In the genomic region with DNA sequence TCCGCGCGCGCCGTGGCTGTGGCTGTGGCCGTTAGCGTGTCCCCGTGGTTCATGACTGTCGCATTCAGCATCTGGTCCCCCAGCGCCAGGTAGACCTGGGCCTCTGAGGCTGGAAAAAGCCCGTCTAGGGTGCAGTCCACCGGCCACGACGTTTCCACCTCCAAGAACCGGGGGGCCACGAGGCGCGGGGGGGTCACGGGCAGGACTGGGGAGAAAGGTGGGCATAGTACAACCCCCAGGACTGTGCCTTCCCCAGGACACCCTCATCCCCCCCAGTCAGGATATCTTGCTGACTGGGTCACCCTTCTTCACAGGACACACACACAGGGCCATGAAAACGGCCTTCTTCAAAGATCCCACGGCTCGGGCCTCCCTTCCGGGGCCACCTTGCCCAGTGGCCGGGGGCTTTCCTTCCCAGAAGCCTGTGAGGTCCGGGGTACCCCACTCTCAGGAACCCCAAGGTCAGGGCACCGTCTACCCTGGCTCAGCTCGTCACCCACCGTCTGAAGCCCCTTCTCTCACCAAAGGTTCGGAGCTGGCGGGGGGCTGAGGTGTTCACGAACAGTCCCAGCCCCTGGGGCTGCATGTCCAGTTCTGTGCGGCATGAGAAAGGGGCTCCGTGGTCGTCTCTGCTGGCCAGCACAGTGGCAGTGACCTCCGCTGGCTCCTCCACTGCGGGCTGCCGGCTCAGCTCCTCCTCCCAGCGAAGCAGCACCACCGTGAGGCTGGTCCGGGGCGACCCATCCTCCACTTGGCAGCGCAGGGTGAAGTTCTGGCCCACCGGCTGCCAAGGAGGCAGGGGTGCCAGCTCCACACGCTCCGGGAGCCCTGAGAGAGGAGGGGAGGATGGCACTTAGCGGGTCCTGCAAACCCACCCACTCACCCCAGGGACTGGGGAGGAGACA, we compare ENCODE assay signal across 9 cellular contexts. TPM values are rescaled to one million over a fixed set of nuclear protein-coding genes. Genes with fewer than 3 reads are reported as not detected.
A peak's percentile ranks its signal among the peaks of the same experiment; 100 is the strongest.
DNase-seq lines count a peak whose midpoint lies in the region; ATAC-seq and TF ChIP-seq lines count a peak whose summit lies in the region.
"Had no signal": no experiment of that assay in that cellular context is flagged by ENCODE, and none has a peak within 500 bp of the region (broad histone marks: within the 10 kb centered on the region; RNA-seq: fewer than 3 reads in every experiment).

No MANE protein-coding gene starts in this region.

- H3K36me3 ChIP-seq in right atrium auricular region = peaks cover 2% of the 10 kb centered on the region

- peak overlapping the region; percentile 94 for H3K4me3 Mint-ChIP-seq in activated T-helper 17 cell treated with anti-CD3 and anti-CD28 coated beads, Interleukin-2, amount 50 U/mL, for 72 hours
- H3K4me3 Mint-ChIP-seq: activated naive CD8-positive, alpha-beta T cell treated with anti-CD3 and anti-CD28 coated beads, Interleukin-2, amount 10 ng/mL, durations not matched to agents 7 days and 5 days had no signal

- H3K27me3 Mint-ChIP-seq in activated T-helper 17 cell treated with anti-CD3 and anti-CD28 coated beads, Interleukin-2, amount 50 U/mL, for 72 hours = no peaks in the 10 kb centered on the region
- H3K27me3 Mint-ChIP-seq: activated naive CD8-positive, alpha-beta T cell treated with anti-CD3 and anti-CD28 coated beads, Interleukin-2, amount 10 ng/mL, durations not matched to agents 7 days and 5 days had no signal

- H3K36me3 Mint-ChIP-seq in activated T-helper 17 cell treated with anti-CD3 and anti-CD28 coated beads, Interleukin-2, amount 50 U/mL, for 72 hours (ENCODE audit: low read depth) = peaks cover 72% of the 10 kb centered on the region

- H3K4me1 Mint-ChIP-seq in activated T-helper 17 cell treated with anti-CD3 and anti-CD28 coated beads, Interleukin-2, amount 50 U/mL, for 72 hours = peaks cover 9% of the 10 kb centered on the region

- H3K9me3 Mint-ChIP-seq in activated T-helper 17 cell treated with anti-CD3 and anti-CD28 coated beads, Interleukin-2, amount 50 U/mL, for 72 hours = no peaks in the 10 kb centered on the region
- H3K9me3 Mint-ChIP-seq: activated naive CD8-positive, alpha-beta T cell treated with anti-CD3 and anti-CD28 coated beads, Interleukin-2, amount 10 ng/mL, durations not matched to agents 7 days and 5 days had no signal

- DNase-seq in ELF-1 (ENCODE audit: low read depth, low spot score) (peak; percentile 36), right atrium auricular region (ENCODE audit: low spot score) (no peak), skeletal muscle cell (ENCODE audit: low read depth) (no peak), mucosa of gallbladder (ENCODE audit: low spot score) (no peak)

- H3K4me3 ChIP-seq in right atrium auricular region (peak overlapping the region in 1 of 2 donors; percentile 74), skeletal muscle cell (ENCODE audit: low read depth, low read length) (peak overlapping the region; percentile 80)

- peaks cover 0 to 36% of the 10 kb centered on the region in 2 donors for H3K4me1 ChIP-seq in right atrium auricular region

- H3K9me3 ChIP-seq in right atrium auricular region = no peaks in the 10 kb centered on the region

- H3K27me3 ChIP-seq in right atrium auricular region = no peaks in the 10 kb centered on the region

- ATAC-seq in activated T-helper 17 cell treated with anti-CD3 and anti-CD28 coated beads, Interleukin-2, amount 50 U/mL, for 72 hours (replicated peaks) = no peak
- ATAC-seq in GM21619 (IDR thresholded peaks at IDR 0.05; ENCODE audit: unreplicated experiment) (no peak), GM19324 (IDR thresholded peaks at IDR 0.05; ENCODE audit: low FRiP score, unreplicated experiment) (no peak), GM21717 (IDR thresholded peaks at IDR 0.05; ENCODE audit: unreplicated experiment) (no peak)

- peak overlapping the region; percentile 89 to 93 for H3K27ac ChIP-seq in right atrium auricular region

- TF ChIP-seq CTCF in right atrium auricular region (IDR thresholded peaks at IDR 0.05) = no peak

- H3K27ac Mint-ChIP-seq in activated T-helper 17 cell treated with anti-CD3 and anti-CD28 coated beads, Interleukin-2, amount 50 U/mL, for 72 hours = no peak overlapping the region
- H3K27ac Mint-ChIP-seq: activated naive CD8-positive, alpha-beta T cell treated with anti-CD3 and anti-CD28 coated beads, Interleukin-2, amount 10 ng/mL, durations not matched to agents 7 days and 5 days had no signal

RNA-seq across cellular contexts. Expression of gene RAVER1, which starts 2.1 kb away (rescaled TPM):
- total RNA-seq in activated T-helper 17 cell treated with anti-CD3 and anti-CD28 coated beads, Interleukin-2, amount 50 U/mL, for 72 hours = 10 to 100 TPM; 66.3 to 88.7 TPM
- total RNA-seq in right atrium auricular region (10 to 100 TPM; 14.8 to 24.8 TPM), mucosa of gallbladder (44.6 TPM)

RNA-seq across cellular contexts. Expression of gene ICAM3, which starts 4.0 kb away (rescaled TPM):
- 100 to 1,000 TPM; 144 to 228 TPM for total RNA-seq in activated T-helper 17 cell treated with anti-CD3 and anti-CD28 coated beads, Interleukin-2, amount 50 U/mL, for 72 hours
- total RNA-seq in right atrium auricular region (1 to 10 TPM; 5.3 to 7.1 TPM), mucosa of gallbladder (14.7 TPM)

RNA-seq across cellular contexts. Expression of gene FDX2, which starts 19.6 kb away (rescaled TPM):
- total RNA-seq in activated T-helper 17 cell treated with anti-CD3 and anti-CD28 coated beads, Interleukin-2, amount 50 U/mL, for 72 hours = 10 to 100 TPM; 12.3 to 20.1 TPM
- total RNA-seq in right atrium auricular region (10 to 100 TPM; 12.5 to 20.4 TPM), mucosa of gallbladder (21.8 TPM)

RNA-seq across cellular contexts. Expression of gene ZGLP1, which starts 25.8 kb away (rescaled TPM):
- total RNA-seq in activated T-helper 17 cell treated with anti-CD3 and anti-CD28 coated beads, Interleukin-2, amount 50 U/mL, for 72 hours = 1 to 10 TPM; 5.4 to 6.6 TPM
- under 1 TPM in 1 of 2 donors, not detected in 1; 0.90 TPM for total RNA-seq in right atrium auricular region
- total RNA-seq in mucosa of gallbladder = 7.3 TPM

RNA-seq across cellular contexts. Expression of gene TYK2, which starts 45.0 kb away (rescaled TPM):
- 100 to 1,000 TPM; 221 to 245 TPM for total RNA-seq in activated T-helper 17 cell treated with anti-CD3 and anti-CD28 coated beads, Interleukin-2, amount 50 U/mL, for 72 hours
- total RNA-seq in right atrium auricular region (10 to 100 TPM; 31.7 to 58.8 TPM), mucosa of gallbladder (142 TPM)
